In the genomic region with DNA sequence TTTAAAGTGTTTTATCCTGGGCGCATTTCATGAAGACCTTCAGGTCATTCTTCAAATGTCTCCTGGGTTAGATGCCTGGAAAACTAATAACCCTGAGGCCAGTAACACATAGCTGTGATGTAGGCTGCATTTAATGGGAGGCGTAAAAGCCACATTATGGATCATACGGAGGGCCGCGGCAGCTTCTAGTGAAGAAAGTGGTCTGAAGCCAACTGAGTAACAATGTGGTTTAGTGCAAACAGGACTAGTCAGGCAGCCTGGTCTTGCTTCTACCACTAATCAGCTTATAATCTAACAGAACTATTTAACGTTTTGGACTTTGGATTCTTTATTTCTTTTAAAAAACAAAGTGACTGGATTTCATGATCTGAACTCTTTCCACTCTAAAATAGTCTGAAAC, we compare ENCODE assay signal across 10 cellular contexts. TPM values are rescaled to one million over a fixed set of nuclear protein-coding genes. Genes with fewer than 3 reads are reported as not detected.
"Had no signal": no experiment of that assay in that cellular context is flagged by ENCODE, and none has a peak within 500 bp of the region (broad histone marks: within the 10 kb centered on the region; RNA-seq: fewer than 3 reads in every experiment).

No MANE protein-coding gene starts in this region.

- ATAC-seq: GM23338, HepG2 had no signal

- H3K4me3 Mint-ChIP-seq: GM23338, H9, IgD-negative memory B cell had no signal

- H3K27ac Mint-ChIP-seq: GM23338, H9, IgD-negative memory B cell had no signal

- H3K4me3 ChIP-seq: GM23338 had no signal

- H3K27ac ChIP-seq: HL-60 had no signal

- H3K4me2 ChIP-seq: GM23338 had no signal

- H2AFZ ChIP-seq: GM23338 had no signal

- H3K4me1 Mint-ChIP-seq: GM23338, H9, IgD-negative memory B cell had no signal

- FAIRE-seq: H1, H54, HepG2 had no signal

- H3K36me3 Mint-ChIP-seq: IgD-negative memory B cell had no signal

- DNase-seq: H9, HCEC 1CT, KBM-7 had no signal

RNA-seq across cellular contexts. Expression of a gene that starts 54.4 kb away (rescaled TPM):
- total RNA-seq: HT1080 had no signal
- polyA plus RNA-seq: IgD-negative memory B cell had no signal
